7 cellular contexts compared by ENCODE assay signal in genomic region chr5:54309751-54310432, GRCh38. TPM values are rescaled to one million over a fixed set of nuclear protein-coding genes. Genes with fewer than 3 reads are reported as not detected.
DNase-seq lines count a peak whose midpoint lies in the region; ATAC-seq and TF ChIP-seq lines count a peak whose summit lies in the region.

No MANE protein-coding gene starts in this region.

- ATAC-seq in GM18498 (IDR thresholded peaks at IDR 0.05; ENCODE audit: unreplicated experiment), result peak; percentile 33
- peak; percentile 7 for ATAC-seq in activated CD8-positive, alpha-beta T cell treated with anti-CD3 and anti-CD28 coated beads for 36 hours

- POLR2A ChIA-PET in activated CD8-positive, alpha-beta T cell treated with anti-CD3 and anti-CD28 coated beads for 36 hours (lab: Charles Lee), result interaction anchor here (0.5 to 1.2 kb wide), 4 partner anchors 134 to 644 kb away, joined by 3 to 4 read pairs (median 3); no protein-coding TSS in a partner anchor

- TF ChIP-seq CTCF in Loucy (conservative IDR thresholded peaks at IDR 0.05; ENCODE audit: low read length) (no peak), endothelial cell (IDR thresholded peaks at IDR 0.05; ENCODE audit: unreplicated experiment) (no peak)
- no peak for TF ChIP-seq CTCF in activated CD8-positive, alpha-beta T cell treated with anti-CD3 and anti-CD28 coated beads for 36 hours (IDR thresholded peaks at IDR 0.05)

- no peaks in the 10 kb centered on the region for H3K9me2 ChIP-seq in Loucy (replicated peaks; ENCODE audit: low read depth, low read length)

- CTCF ChIA-PET in activated CD8-positive, alpha-beta T cell treated with anti-CD3 and anti-CD28 coated beads for 36 hours (lab: Charles Lee), result interaction anchor here (1.3 to 4.2 kb wide), 2 partner anchors 66 to 179 kb away, joined by 6 to 14 read pairs; no protein-coding TSS in a partner anchor

- H3F3A ChIP-seq in Loucy (ENCODE audit: low read depth), result no peaks in the 10 kb centered on the region

- H4K20me1 ChIP-seq in Loucy (ENCODE audit: insufficient read depth, low read length, poor library complexity, severe bottlenecking), result peaks cover 11% of the 10 kb centered on the region

- H3K27me3 ChIP-seq in Loucy (ENCODE audit: insufficient read depth, low read length, poor library complexity, severe bottlenecking) (no peaks in the 10 kb centered on the region), mononuclear cell (ENCODE audit: insufficient read depth, low read length) (no peaks in the 10 kb centered on the region), stomach smooth muscle (ENCODE audit: control insufficient read depth in 1 of 2, insufficient read depth in 2 of 2, low read length in 2 of 2) (no peaks in the 10 kb centered on the region)

- no peaks in the 10 kb centered on the region for H3K9me3 ChIP-seq in Loucy (ENCODE audit: insufficient read depth, low read depth, low read length)
- H3K9me3 ChIP-seq in mononuclear cell (ENCODE audit: low read depth, low read length), result no peaks in the 10 kb centered on the region
- no peaks in the 10 kb centered on the region for H3K9me3 ChIP-seq in stomach smooth muscle (ENCODE audit: control insufficient read depth in 2 of 2, low read length in 2 of 2)

- intact Hi-C loops in activated CD8-positive, alpha-beta T cell treated with anti-CD3 and anti-CD28 coated beads for 36 hours (cut with micrococcal nuclease), result loop anchor here (5.0 kb wide), 1 partner anchor 68 kb away; no protein-coding TSS in a partner anchor

- H3K9ac ChIP-seq in Loucy (ENCODE audit: low read depth, low read length, poor library complexity, severe bottlenecking) (peak overlapping the region; percentile 82), stomach smooth muscle (ENCODE audit: low read length in 2 of 2) (peak overlapping the region; percentile 90)

- no peaks in the 10 kb centered on the region for H3K36me3 ChIP-seq in Loucy (ENCODE audit: insufficient read depth, low read length)
- no peaks in the 10 kb centered on the region for H3K36me3 ChIP-seq in stomach smooth muscle (ENCODE audit: control insufficient read depth in 2 of 2, insufficient read depth in 2 of 2, low read length in 2 of 2)

- H3K4me3 ChIP-seq in Loucy (ENCODE audit: low read length, poor library complexity, severe bottlenecking), result peak overlapping the region; percentile 90
- peak overlapping the region; percentile 84 for H3K4me3 ChIP-seq in mononuclear cell (ENCODE audit: low read length)
- peak overlapping the region; percentile 91 to 98 for H3K4me3 ChIP-seq in stomach smooth muscle (ENCODE audit: low read length in 2 of 2)

- H3K4me2 ChIP-seq in Loucy (ENCODE audit: low read depth, low read length, poor library complexity, severe bottlenecking), result peak overlapping the region; percentile 95

- peaks cover 5% of the 10 kb centered on the region for H3K27me3 Mint-ChIP-seq in activated CD8-positive, alpha-beta T cell treated with anti-CD3 and anti-CD28 coated beads for 36 hours
- peaks cover 16% of the 10 kb centered on the region for H3K27me3 Mint-ChIP-seq in endothelial cell (ENCODE audit: unreplicated experiment)

- no peaks in the 10 kb centered on the region for H3K9me3 Mint-ChIP-seq in activated CD8-positive, alpha-beta T cell treated with anti-CD3 and anti-CD28 coated beads for 36 hours
- no peaks in the 10 kb centered on the region for H3K9me3 Mint-ChIP-seq in endothelial cell (ENCODE audit: unreplicated experiment)

- DNase-seq in HCEC 1CT (peak; percentile 18), endothelial cell (ENCODE audit: low spot score) (peak; percentile 39)
- DNase-seq in activated CD8-positive, alpha-beta T cell treated with anti-CD3 and anti-CD28 coated beads for 36 hours, result peak; percentile 54

- H3K4me3 Mint-ChIP-seq in activated CD8-positive, alpha-beta T cell treated with anti-CD3 and anti-CD28 coated beads for 36 hours, result peak overlapping the region; percentile 78
- peak overlapping the region; percentile 98 for H3K4me3 Mint-ChIP-seq in endothelial cell (ENCODE audit: unreplicated experiment)

- H2AFZ ChIP-seq in Loucy (ENCODE audit: low read length), result peak overlapping the region; percentile 86

- H3K4me1 ChIP-seq in Loucy (ENCODE audit: insufficient read depth, low read length, poor library complexity, severe bottlenecking) (peaks cover 36% of the 10 kb centered on the region), mononuclear cell (ENCODE audit: insufficient read depth, low read length) (peaks cover 13% of the 10 kb centered on the region), stomach smooth muscle (ENCODE audit: control insufficient read depth, insufficient read depth, low read length) (peaks cover 11% of the 10 kb centered on the region)

- peaks cover 43% of the 10 kb centered on the region for H3K79me2 ChIP-seq in Loucy (ENCODE audit: insufficient read depth, low read length)

- peaks cover 27% of the 10 kb centered on the region for H3K4me1 Mint-ChIP-seq in activated CD8-positive, alpha-beta T cell treated with anti-CD3 and anti-CD28 coated beads for 36 hours (ENCODE audit: low read depth)
- H3K4me1 Mint-ChIP-seq in endothelial cell (ENCODE audit: unreplicated experiment), result peaks cover 30% of the 10 kb centered on the region

- peak overlapping the region; percentile 53 for H3K27ac ChIP-seq in stomach smooth muscle (ENCODE audit: low read length)

- peak overlapping the region; percentile 85 for H3K27ac Mint-ChIP-seq in activated CD8-positive, alpha-beta T cell treated with anti-CD3 and anti-CD28 coated beads for 36 hours
- H3K27ac Mint-ChIP-seq in endothelial cell (ENCODE audit: unreplicated experiment), result peak overlapping the region; percentile 97

- no peaks in the 10 kb centered on the region for H3K36me3 Mint-ChIP-seq in activated CD8-positive, alpha-beta T cell treated with anti-CD3 and anti-CD28 coated beads for 36 hours (ENCODE audit: low read depth)
- H3K36me3 Mint-ChIP-seq in endothelial cell (ENCODE audit: low read depth, unreplicated experiment), result no peaks in the 10 kb centered on the region

RNA-seq across cellular contexts. Expression of gene ARL15, which starts 0.5 kb away (rescaled TPM):
- total RNA-seq in activated CD8-positive, alpha-beta T cell treated with anti-CD3 and anti-CD28 coated beads for 36 hours, result 1 to 10 TPM; 5.7 to 6.3 TPM
- total RNA-seq in endothelial cell (ENCODE audit: unreplicated experiment) (102 TPM), mononuclear cell (30.3 TPM)

Comparison
In these comparisons a context has a peak if more than half of its experiments do, and no peak if none do; other contexts are left out.
1. Peak in every context shown above with its lines: DNase-seq, ATAC-seq, H3K4me3 ChIP-seq and H3K27ac ChIP-seq.